10 cellular contexts compared by ENCODE assay signal in genomic region chr2:191385416-191386160, GRCh38.
A peak's percentile ranks its signal among the peaks of the same experiment; 100 is the strongest.
DNase-seq lines count a peak whose midpoint lies in the region; ATAC-seq, FAIRE-seq and TF ChIP-seq lines count a peak whose summit lies in the region.
"Had no signal": no experiment of that assay in that cellular context is flagged by ENCODE, and none has a peak within 500 bp of the region (broad histone marks: within the 10 kb centered on the region; RNA-seq: fewer than 3 reads in every experiment).

No MANE protein-coding gene starts in this region.

- CTCF ChIA-PET in activated CD8-positive, alpha-beta T cell treated with anti-CD3 and anti-CD28 coated beads, Interleukin-2, amount 10 ng/mL, durations not matched to agents 7 days and 5 days (lab: Charles Lee): no interaction called here

- no peak for ATAC-seq in activated CD8-positive, alpha-beta T cell treated with anti-CD3 and anti-CD28 coated beads, Interleukin-2, amount 10 ng/mL, durations not matched to agents 7 days and 5 days
- ATAC-seq in GM21737 (IDR thresholded peaks at IDR 0.05; ENCODE audit: unreplicated experiment): no peak

- no peaks in the 10 kb centered on the region for H3K27me3 Mint-ChIP-seq in activated CD8-positive, alpha-beta T cell treated with anti-CD3 and anti-CD28 coated beads, Interleukin-2, amount 10 ng/mL, durations not matched to agents 7 days and 5 days (ENCODE audit: low read depth)

- H3K4me3 ChIP-seq in epithelial cell of esophagus (ENCODE audit: low read length): no peak overlapping the region

- DNase-seq in Daoy (ENCODE audit: low read depth) (peak; percentile 35), GM19239 (ENCODE audit: insufficient read length, low spot score) (no peak), HTR-8/SVneo (ENCODE audit: insufficient read length, low spot score) (no peak), epithelial cell of esophagus (ENCODE audit: low read depth) (peak; percentile 69), NCI-H1092 treated with DMSO at 0.1 percent for 48 hours (lab: John Stamatoyannopoulos, UW) (no peak)
- DNase-seq in activated CD8-positive, alpha-beta T cell treated with anti-CD3 and anti-CD28 coated beads, Interleukin-2, amount 10 ng/mL, durations not matched to agents 7 days and 5 days: no peak
- DNase-seq in activated effector memory CD4-positive, alpha-beta T cell treated with Interleukin-2 at 50 U/mL for 16 hours: no peak
- DNase-seq: activated naive CD4-positive, alpha-beta T cell treated with Interleukin-2 at 50 U/mL for 16 hours; Calu3 had no signal

- POLR2A ChIA-PET in activated CD8-positive, alpha-beta T cell treated with anti-CD3 and anti-CD28 coated beads, Interleukin-2, amount 10 ng/mL, durations not matched to agents 7 days and 5 days (lab: Charles Lee): no interaction called here

- H3K9me3 Mint-ChIP-seq in activated CD8-positive, alpha-beta T cell treated with anti-CD3 and anti-CD28 coated beads, Interleukin-2, amount 10 ng/mL, durations not matched to agents 7 days and 5 days (ENCODE audit: insufficient read depth): no peaks in the 10 kb centered on the region

- no peak for TF ChIP-seq CTCF in epithelial cell of esophagus (IDR thresholded peaks at IDR 0.05; ENCODE audit: insufficient read depth, low read depth, low read length, missing control alignments)

- H3K4me1 Mint-ChIP-seq in activated CD8-positive, alpha-beta T cell treated with anti-CD3 and anti-CD28 coated beads, Interleukin-2, amount 10 ng/mL, durations not matched to agents 7 days and 5 days (ENCODE audit: low read depth): no peaks in the 10 kb centered on the region

- H3K36me3 Mint-ChIP-seq in activated CD8-positive, alpha-beta T cell treated with anti-CD3 and anti-CD28 coated beads, Interleukin-2, amount 10 ng/mL, durations not matched to agents 7 days and 5 days (ENCODE audit: low read depth): no peaks in the 10 kb centered on the region

- no peak overlapping the region for H3K27ac Mint-ChIP-seq in activated CD8-positive, alpha-beta T cell treated with anti-CD3 and anti-CD28 coated beads, Interleukin-2, amount 10 ng/mL, durations not matched to agents 7 days and 5 days

- FAIRE-seq in GM19239 (lab: Jason Lieb, UNC) (peak; percentile 55), HTR-8/SVneo (lab: Jason Lieb, UNC) (peak; percentile 36)

- H3K4me3 Mint-ChIP-seq in activated CD8-positive, alpha-beta T cell treated with anti-CD3 and anti-CD28 coated beads, Interleukin-2, amount 10 ng/mL, durations not matched to agents 7 days and 5 days: no peak overlapping the region

Comparison
In these comparisons a context has a peak if more than half of its experiments do, and no peak if none do; other contexts are left out.
1. DNase-seq: peak in Daoy (single experiment) and epithelial cell of esophagus (single experiment); none in GM19239 (single experiment), HTR-8/SVneo (single experiment), activated CD8-positive, alpha-beta T cell treated with anti-CD3 and anti-CD28 coated beads, Interleukin-2, amount 10 ng/mL, durations not matched to agents 7 days and 5 days (single experiment), NCI-H1092 treated with DMSO at 0.1 percent for 48 hours (single experiment) and activated effector memory CD4-positive, alpha-beta T cell treated with Interleukin-2 at 50 U/mL for 16 hours (single experiment).